Comparison of ENCODE assay signal across 10 cellular contexts in the genomic region with DNA sequence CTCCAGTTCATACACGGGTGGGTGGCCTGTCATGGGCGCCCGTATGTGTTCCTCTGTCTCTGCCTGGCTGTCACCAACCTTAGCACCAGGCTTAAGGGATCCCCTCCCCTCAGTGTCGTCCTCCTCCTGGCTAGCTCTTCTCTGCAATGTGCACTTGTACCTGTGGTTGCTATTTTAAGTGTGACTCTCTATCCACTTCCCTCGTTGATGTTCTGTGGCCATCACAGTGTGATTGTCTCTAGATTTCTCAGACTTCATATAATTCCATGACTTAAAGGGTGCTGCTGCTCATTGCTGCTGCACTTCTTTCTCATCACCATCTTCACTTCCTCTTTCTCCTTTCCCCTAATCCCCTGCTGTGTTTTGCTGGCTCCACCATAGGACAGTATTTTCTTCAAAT.
DNase-seq lines count a peak whose midpoint lies in the region; ATAC-seq and TF ChIP-seq lines count a peak whose summit lies in the region.
"Had no signal": no experiment of that assay in that cellular context is flagged by ENCODE, and none has a peak within 500 bp of the region (broad histone marks: within the 10 kb centered on the region; RNA-seq: fewer than 3 reads in every experiment).

No MANE protein-coding gene starts in this region.

- no peak overlapping the region for H3K4me3 Mint-ChIP-seq in activated naive CD4-positive, alpha-beta T cell treated with anti-CD3 and anti-CD28 coated beads for 36 hours
- H3K4me3 Mint-ChIP-seq in stimulated activated naive B cell treated with anti-CD40 and anti-IgM and Interleukin-4, amounts not matched to agents 10 μg/mL and 1 μg/mL and 100 μg/mL, for 72 hours: peak overlapping the region; percentile 43 to 63

- peak overlapping the region; percentile 2; the same call in 1 of the 2 replicates for H3K4me3 ChIP-seq in MM.1S (ENCODE audit: low read length)

- intact Hi-C loops in activated naive CD4-positive, alpha-beta T cell treated with anti-CD3 and anti-CD28 coated beads for 36 hours (cut with micrococcal nuclease): no loop called here
- intact Hi-C loops in head of caudate nucleus (cut with DNase I): no loop called here

- H3K4me2 ChIP-seq in MM.1S (ENCODE audit: low read depth, low read length): peak overlapping the region; percentile 52; the same call in 1 of the 2 replicates

- H3K4me1 Mint-ChIP-seq in activated naive CD4-positive, alpha-beta T cell treated with anti-CD3 and anti-CD28 coated beads for 36 hours (ENCODE audit: low read depth): peaks cover 14% of the 10 kb centered on the region
- H3K4me1 Mint-ChIP-seq in stimulated activated naive B cell treated with anti-CD40 and anti-IgM and Interleukin-4, amounts not matched to agents 10 μg/mL and 1 μg/mL and 100 μg/mL, for 72 hours: peaks cover 12 to 15% of the 10 kb centered on the region in 2 donors

- H2AFZ ChIP-seq in MM.1S (ENCODE audit: low read length): peak overlapping the region; percentile 50
- H2AFZ ChIP-seq: parathyroid adenoma had no signal

- H3K36me3 ChIP-seq in MM.1S (replicated peaks; ENCODE audit: insufficient read depth, low read length): no peaks in the 10 kb centered on the region

- no peaks in the 10 kb centered on the region for H3K27me3 ChIP-seq in MM.1S (replicated peaks; ENCODE audit: insufficient read depth, low read length)

- peaks cover 3% of the 10 kb centered on the region for H3K9me3 Mint-ChIP-seq in activated naive CD4-positive, alpha-beta T cell treated with anti-CD3 and anti-CD28 coated beads for 36 hours
- no peaks in the 10 kb centered on the region for H3K9me3 Mint-ChIP-seq in stimulated activated naive B cell treated with anti-CD40 and anti-IgM and Interleukin-4, amounts not matched to agents 10 μg/mL and 1 μg/mL and 100 μg/mL, for 72 hours

- peak; percentile 8 for DNase-seq in activated naive CD4-positive, alpha-beta T cell treated with anti-CD3 and anti-CD28 coated beads for 36 hours
- DNase-seq in activated naive CD4-positive, alpha-beta T cell treated with anti-CD3 and anti-CD28 coated beads, Interleukin-2, amount 50 U/mL, for 16 hours: no peak
- DNase-seq in MM.1S: no peak
- peak; percentile 44 for DNase-seq in stimulated activated naive B cell treated with anti-CD40 and anti-IgM and Interleukin-4, amounts not matched to agents 10 μg/mL and 1 μg/mL and 100 μg/mL, for 72 hours
- no peak for DNase-seq in activated gamma-delta T cell treated with Interleukin-2 at 50 U/mL for 16 hours
- DNase-seq in head of caudate nucleus: no peak
- no peak for DNase-seq in OCI-M2 (lab: John Stamatoyannopoulos, UW; ENCODE audit: unreplicated experiment)
- DNase-seq: NCI-H446 treated with DMSO at 0.1 percent for 48 hours had no signal

- H3K27me3 Mint-ChIP-seq in activated naive CD4-positive, alpha-beta T cell treated with anti-CD3 and anti-CD28 coated beads for 36 hours (ENCODE audit: low read depth): no peaks in the 10 kb centered on the region
- H3K27me3 Mint-ChIP-seq in stimulated activated naive B cell treated with anti-CD40 and anti-IgM and Interleukin-4, amounts not matched to agents 10 μg/mL and 1 μg/mL and 100 μg/mL, for 72 hours: no peaks in the 10 kb centered on the region

- H4K20me1 ChIP-seq in MM.1S (ENCODE audit: insufficient read depth, low read length): no peaks in the 10 kb centered on the region

- H3K27ac ChIP-seq in MM.1S (ENCODE audit: low read length): peak overlapping the region; percentile 33; the same call in 1 of the 2 replicates
- H3K27ac ChIP-seq: parathyroid adenoma had no signal

- peaks cover 11% of the 10 kb centered on the region for H3K4me1 ChIP-seq in MM.1S (ENCODE audit: low read length)
- H3K4me1 ChIP-seq: parathyroid adenoma had no signal

- ATAC-seq in HG02840 (IDR thresholded peaks at IDR 0.05; ENCODE audit: low FRiP score, unreplicated experiment): peak; percentile 80
- ATAC-seq in stimulated activated naive B cell treated with anti-CD40 and anti-IgM and Interleukin-4, amounts not matched to agents 10 μg/mL and 1 μg/mL and 100 μg/mL, for 72 hours (replicated peaks): peak; percentile 89 to 90

- CTCF ChIA-PET in activated naive CD4-positive, alpha-beta T cell treated with anti-CD3 and anti-CD28 coated beads for 36 hours (lab: Charles Lee): no interaction called here

- H3K36me3 Mint-ChIP-seq in activated naive CD4-positive, alpha-beta T cell treated with anti-CD3 and anti-CD28 coated beads for 36 hours (ENCODE audit: low read depth): no peaks in the 10 kb centered on the region
- H3K36me3 Mint-ChIP-seq in stimulated activated naive B cell treated with anti-CD40 and anti-IgM and Interleukin-4, amounts not matched to agents 10 μg/mL and 1 μg/mL and 100 μg/mL, for 72 hours: no peaks in the 10 kb centered on the region

- no peak overlapping the region for H3K27ac Mint-ChIP-seq in activated naive CD4-positive, alpha-beta T cell treated with anti-CD3 and anti-CD28 coated beads for 36 hours
- peak overlapping the region; percentile 92 for H3K27ac Mint-ChIP-seq in stimulated activated naive B cell treated with anti-CD40 and anti-IgM and Interleukin-4, amounts not matched to agents 10 μg/mL and 1 μg/mL and 100 μg/mL, for 72 hours

- TF ChIP-seq CTCF in MM.1S (IDR thresholded peaks at IDR 0.05; ENCODE audit: low read length): no peak

- H3K9me2 ChIP-seq in MM.1S (replicated peaks; ENCODE audit: insufficient read depth, low read length): no peaks in the 10 kb centered on the region

- no peaks in the 10 kb centered on the region; the same call in 1 of the 2 replicates for H3F3A ChIP-seq in MM.1S (ENCODE audit: insufficient read depth, low read length)

- no peaks in the 10 kb centered on the region for H3K79me2 ChIP-seq in MM.1S (ENCODE audit: low read length)
- H3K79me2 ChIP-seq: parathyroid adenoma had no signal

- no peak overlapping the region for H3K9ac ChIP-seq in MM.1S (ENCODE audit: low read length)
- H3K9ac ChIP-seq: parathyroid adenoma had no signal

- no peaks in the 10 kb centered on the region for H3K9me3 ChIP-seq in MM.1S (replicated peaks; ENCODE audit: insufficient read depth, low read length)

Comparison
In these comparisons a context has a peak if more than half of its experiments do, and no peak if none do; other contexts are left out.
1. DNase-seq: peak in activated naive CD4-positive, alpha-beta T cell treated with anti-CD3 and anti-CD28 coated beads for 36 hours (single experiment) and stimulated activated naive B cell treated with anti-CD40 and anti-IgM and Interleukin-4, amounts not matched to agents 10 μg/mL and 1 μg/mL and 100 μg/mL, for 72 hours (single experiment); none in activated naive CD4-positive, alpha-beta T cell treated with anti-CD3 and anti-CD28 coated beads, Interleukin-2, amount 50 U/mL, for 16 hours (single experiment), MM.1S (single experiment), activated gamma-delta T cell treated with Interleukin-2 at 50 U/mL for 16 hours (single experiment), head of caudate nucleus (0 of 42) and OCI-M2 (single experiment).